In the genomic region with DNA sequence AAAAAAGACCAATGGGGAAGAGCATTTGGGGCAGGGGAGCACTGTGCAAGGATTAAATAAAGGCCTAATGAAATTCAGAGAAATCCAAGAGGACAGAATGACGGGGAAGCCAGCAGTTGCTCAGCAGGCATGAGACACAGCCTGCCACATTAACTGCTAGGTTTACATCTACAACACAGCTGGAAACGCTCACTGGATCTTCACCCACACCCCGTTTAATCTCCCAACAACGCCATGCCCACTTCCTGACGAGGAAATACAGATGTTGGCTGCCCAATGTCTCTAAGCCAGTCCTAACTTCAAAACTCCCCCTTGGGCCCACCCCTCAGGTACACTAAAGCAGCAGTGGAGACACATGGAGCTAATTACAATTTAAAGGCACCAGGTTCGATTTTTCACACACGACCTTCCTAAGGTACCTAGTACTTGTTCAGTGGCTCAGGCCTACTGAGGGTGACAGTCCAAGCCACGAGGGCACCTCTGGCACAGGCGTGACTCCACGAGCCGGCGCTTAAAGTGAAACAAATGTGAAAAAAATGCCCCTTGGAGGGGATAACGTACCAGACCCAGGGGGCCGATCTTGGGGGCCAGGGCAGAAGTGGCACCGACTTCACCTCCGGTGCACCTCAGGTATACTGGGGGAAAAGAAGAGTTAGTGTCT, we compare ENCODE assay signal across 8 cellular contexts. TPM values are rescaled to one million over a fixed set of nuclear protein-coding genes. Genes with fewer than 3 reads are reported as not detected.
A peak's percentile ranks its signal among the peaks of the same experiment; 100 is the strongest.
DNase-seq lines count a peak whose midpoint lies in the region; FAIRE-seq and TF ChIP-seq lines count a peak whose summit lies in the region.

No MANE protein-coding gene starts in this region.

- TF ChIP-seq CTCF in astrocyte of the spinal cord (IDR thresholded peaks at IDR 0.05; ENCODE audit: low read depth, low read length) (no peak), kidney (IDR thresholded peaks at IDR 0.05; ENCODE audit: borderline replicate concordance, extremely low read depth, insufficient read depth) (no peak)

- FAIRE-seq in kidney (lab: Jason Lieb, UNC) = no peak

- H3K9me3 Mint-ChIP-seq in IgD-negative memory B cell = no peaks in the 10 kb centered on the region

- H3K27me3 ChIP-seq in stomach smooth muscle (ENCODE audit: control insufficient read depth in 1 of 2, insufficient read depth in 2 of 2, low read length in 2 of 2) = no peaks in the 10 kb centered on the region

- H3K9ac ChIP-seq in kidney (ENCODE audit: low read length in 2 of 2) (peak overlapping the region; percentile 84 to 93), stomach smooth muscle (ENCODE audit: low read length in 2 of 2) (peak overlapping the region; percentile 83 to 90)

- H3K36me3 ChIP-seq in kidney (ENCODE audit: control insufficient read depth in 1 of 2, insufficient read depth in 2 of 2, low read length in 2 of 2) (peaks cover 18 to 27% of the 10 kb centered on the region in 2 donors), stomach smooth muscle (ENCODE audit: control insufficient read depth in 2 of 2, insufficient read depth in 2 of 2, low read length in 2 of 2) (peaks cover 39 to 47% of the 10 kb centered on the region in 2 donors)

- peak overlapping the region; percentile 95 to 99 (median 96) for H3K4me3 Mint-ChIP-seq in IgD-negative memory B cell

- peak overlapping the region; percentile 88 to 97 (median 97) for H3K27ac Mint-ChIP-seq in IgD-negative memory B cell

- H3K9me3 ChIP-seq in kidney (ENCODE audit: control insufficient read depth in 1 of 2, low read length in 2 of 2) (no peaks in the 10 kb centered on the region), stomach smooth muscle (ENCODE audit: control insufficient read depth in 2 of 2, low read length in 2 of 2) (no peaks in the 10 kb centered on the region)

- DNase-seq in ELR (ENCODE audit: low read depth) (peak; percentile 48), astrocyte of the spinal cord (ENCODE audit: low read depth, low spot score) (peak; percentile 16), kidney (peak; percentile 61), DMS79 (lab: John Stamatoyannopoulos, UW) (no peak), NOMO-1 treated with dmso at 0.1 percent for 144 hours (lab: John Stamatoyannopoulos, UW; ENCODE audit: unreplicated experiment) (no peak), AML-193 (lab: John Stamatoyannopoulos, UW) (no peak)

- H3K4me1 Mint-ChIP-seq in IgD-negative memory B cell = peaks cover 23 to 33% (median 24%) of the 10 kb centered on the region in 3 donors

- H3K27ac ChIP-seq in kidney (ENCODE audit: low read depth in 2 of 2, low read length in 2 of 2) = peak overlapping the region; percentile 75 to 97
- H3K27ac ChIP-seq in stomach smooth muscle (ENCODE audit: low read length) = peak overlapping the region; percentile 89

- peak overlapping the region; percentile 99 for H3K4me3 ChIP-seq in astrocyte of the spinal cord (ENCODE audit: low read depth, low read length)
- peak overlapping the region; percentile 91 to 94 for H3K4me3 ChIP-seq in kidney (ENCODE audit: low read length in 2 of 2)
- peak overlapping the region; percentile 92 to 93 for H3K4me3 ChIP-seq in stomach smooth muscle (ENCODE audit: low read length in 2 of 2)

- in situ Hi-C loops in astrocyte of the spinal cord (cut with HindIII; ENCODE audit: low sequenced_read_pairs) = no loop called here

- intact Hi-C loops in kidney (cut with DNase I) = no loop called here

- no peaks in the 10 kb centered on the region for H3K27me3 Mint-ChIP-seq in IgD-negative memory B cell

- peaks cover 2% of the 10 kb centered on the region for H3K36me3 Mint-ChIP-seq in IgD-negative memory B cell

- H3K4me1 ChIP-seq in kidney (ENCODE audit: control insufficient read depth in 1 of 2, insufficient read depth in 1 of 2, low read depth in 1 of 2, low read length in 2 of 2) (peaks cover 0 to 25% of the 10 kb centered on the region in 2 donors), stomach smooth muscle (ENCODE audit: control insufficient read depth, insufficient read depth, low read length) (peaks cover 35% of the 10 kb centered on the region)

RNA-seq across cellular contexts. Expression of gene RPL12, which starts 0.9 kb away (rescaled TPM):
- polyA plus RNA-seq in IgD-negative memory B cell (2,090 TPM), kidney (ENCODE audit: insufficient read depth, low read depth, low replicate concordance) (1,980 TPM)
- 985 TPM for total RNA-seq in kidney

RNA-seq across cellular contexts. Expression of gene LRSAM1, which starts 1.0 kb away (rescaled TPM):
- polyA plus RNA-seq in IgD-negative memory B cell = 15.7 TPM
- 24.6 TPM for total RNA-seq in kidney
- polyA plus RNA-seq in kidney (ENCODE audit: insufficient read depth, low read depth, low replicate concordance) = 15.8 TPM

RNA-seq across cellular contexts. Expression of gene ZNF79, which starts 26.1 kb away (rescaled TPM):
- 8.7 TPM for polyA plus RNA-seq in IgD-negative memory B cell
- 9.1 TPM for total RNA-seq in kidney
- polyA plus RNA-seq in kidney (ENCODE audit: insufficient read depth, low read depth, low replicate concordance) = 2.1 TPM

RNA-seq across cellular contexts. Expression of gene SLC2A8, which starts 53.3 kb away (rescaled TPM):
- polyA plus RNA-seq in IgD-negative memory B cell (7.8 TPM), kidney (ENCODE audit: insufficient read depth, low read depth, low replicate concordance) (22.0 TPM)
- 15.3 TPM for total RNA-seq in kidney

Comparison
In these comparisons a context has a peak if more than half of its experiments do, and no peak if none do; other contexts are left out.
1. DNase-seq: peak in ELR (single experiment), astrocyte of the spinal cord (single experiment) and kidney (single experiment); none in DMS79 (single experiment), NOMO-1 treated with dmso at 0.1 percent for 144 hours (single experiment) and AML-193 (0 of 2).
2. Peak in every context shown above with its lines, with median percentiles within 50 percentile points of each other: H3K4me3 ChIP-seq.